ENCODE assay signal across 8 cellular contexts in genomic region chr5:21802869-21803490, GRCh38.
DNase-seq lines count a peak whose midpoint lies in the region; ATAC-seq and TF ChIP-seq lines count a peak whose summit lies in the region.

No MANE protein-coding gene starts in this region.

- no peak overlapping the region for H3K27ac Mint-ChIP-seq in activated naive CD4-positive, alpha-beta T cell treated with anti-CD3 and anti-CD28 coated beads, Interleukin-2, amount 50 U/mL, for 72 hours

- H3K4me3 ChIP-seq in OCI-LY3 (ENCODE audit: low read length) (no peak overlapping the region), esophagus squamous epithelium (no peak overlapping the region), smooth muscle cell (no peak overlapping the region)

- peaks cover 5 to 12% of the 10 kb centered on the region in 2 donors for H3K9me3 Mint-ChIP-seq in activated naive CD4-positive, alpha-beta T cell treated with anti-CD3 and anti-CD28 coated beads, Interleukin-2, amount 50 U/mL, for 72 hours

- TF ChIP-seq POLR2A in esophagus squamous epithelium (IDR thresholded peaks at IDR 0.05): no peak

- DNase-seq in DMS153 treated with DMSO at 0.1 percent for 48 hours (lab: John Stamatoyannopoulos, UW; ENCODE audit: unreplicated experiment) (peak; percentile 48), esophagus squamous epithelium (lab: John Stamatoyannopoulos, UW) (no peak), smooth muscle cell (lab: John Stamatoyannopoulos, UW; ENCODE audit: unreplicated experiment) (no peak), mesenteric fat pad (ENCODE audit: low spot score) (no peak)
- DNase-seq in activated naive CD4-positive, alpha-beta T cell treated with anti-CD3 and anti-CD28 coated beads, Interleukin-2, amount 50 U/mL, for 72 hours (ENCODE audit: low spot score in 2 of 2): no peak
- DNase-seq in stimulated activated CD4-positive, alpha-beta T cell treated with anti-CD3 and anti-CD28 coated beads, Interleukin-1b, Interleukin-23, amount 100 ng/mL, for 48 hours: no peak

- H3K27me3 ChIP-seq in OCI-LY3 (ENCODE audit: low read depth, low read length): no peaks in the 10 kb centered on the region
- no peaks in the 10 kb centered on the region for H3K27me3 ChIP-seq in esophagus squamous epithelium
- H3K27me3 ChIP-seq in smooth muscle cell (ENCODE audit: low read depth): no peaks in the 10 kb centered on the region

- H3K79me2 ChIP-seq in OCI-LY3 (ENCODE audit: low read length) (no peaks in the 10 kb centered on the region), smooth muscle cell (ENCODE audit: low read depth) (no peaks in the 10 kb centered on the region)

- H3K27ac ChIP-seq in OCI-LY3 (ENCODE audit: low read length): no peak overlapping the region
- H3K27ac ChIP-seq in esophagus squamous epithelium: no peak overlapping the region
- no peak overlapping the region for H3K27ac ChIP-seq in smooth muscle cell (ENCODE audit: low read depth)

- H3F3A ChIP-seq in smooth muscle cell (ENCODE audit: low read depth): no peaks in the 10 kb centered on the region

- H3K4me2 ChIP-seq in OCI-LY3 (ENCODE audit: low read length): peak overlapping the region; percentile 48
- no peak overlapping the region for H3K4me2 ChIP-seq in smooth muscle cell

- WGBS in esophagus squamous epithelium, 2 donors: 24 to 29% methylated on average over 4 of the region's 4 CpGs
- 25% methylated on average over 4 of the region's 4 CpGs for WGBS in smooth muscle cell (ENCODE audit: low lambda C conversion rate)

- H2AFZ ChIP-seq in OCI-LY3 (ENCODE audit: low read depth, low read length) (no peak overlapping the region), smooth muscle cell (ENCODE audit: low read depth) (no peak overlapping the region)

- peak; percentile 41 for ATAC-seq in HG03432 (IDR thresholded peaks at IDR 0.05; ENCODE audit: unreplicated experiment)
- ATAC-seq in activated naive CD4-positive, alpha-beta T cell treated with anti-CD3 and anti-CD28 coated beads, Interleukin-2, amount 50 U/mL, for 72 hours: no peak

- H3K9ac ChIP-seq in OCI-LY3 (ENCODE audit: low read length): no peak overlapping the region
- no peak overlapping the region for H3K9ac ChIP-seq in smooth muscle cell (ENCODE audit: low read depth)

- TF ChIP-seq CTCF in OCI-LY3 (IDR thresholded peaks at IDR 0.05; ENCODE audit: low read depth, low read length) (peak; percentile 59), esophagus squamous epithelium (IDR thresholded peaks at IDR 0.05) (peak in 5 of 6 experiments; percentile 22 to 72 (median 48)), smooth muscle cell (IDR thresholded peaks at IDR 0.05; ENCODE audit: borderline replicate concordance, insufficient read depth, poor library complexity, severe bottlenecking) (peak; percentile 76)

- H4K20me1 ChIP-seq in OCI-LY3 (ENCODE audit: insufficient read depth, low read length): no peaks in the 10 kb centered on the region
- H4K20me1 ChIP-seq in smooth muscle cell (ENCODE audit: low read depth): no peaks in the 10 kb centered on the region

- H3K36me3 ChIP-seq in OCI-LY3 (replicated peaks; ENCODE audit: low read depth, low read length) (no peaks in the 10 kb centered on the region), esophagus squamous epithelium (no peaks in the 10 kb centered on the region), smooth muscle cell (ENCODE audit: low read depth) (no peaks in the 10 kb centered on the region)

- H3K9me3 ChIP-seq in OCI-LY3 (ENCODE audit: insufficient read depth, low read length): no peaks in the 10 kb centered on the region
- H3K9me3 ChIP-seq in esophagus squamous epithelium: no peaks in the 10 kb centered on the region
- no peaks in the 10 kb centered on the region for H3K9me3 ChIP-seq in smooth muscle cell (replicated peaks; ENCODE audit: low read depth)

- peaks cover 10% of the 10 kb centered on the region for H3K4me1 ChIP-seq in OCI-LY3 (ENCODE audit: low read length)
- H3K4me1 ChIP-seq in esophagus squamous epithelium: peaks cover 0 to 17% (median 0%) of the 10 kb centered on the region in 3 donors
- no peaks in the 10 kb centered on the region for H3K4me1 ChIP-seq in smooth muscle cell (ENCODE audit: low read depth)

- intact Hi-C loops in esophagus squamous epithelium (cut with DNase I): no loop called here

- peaks cover 0 to 5% of the 10 kb centered on the region in 2 donors for H3K36me3 Mint-ChIP-seq in activated naive CD4-positive, alpha-beta T cell treated with anti-CD3 and anti-CD28 coated beads, Interleukin-2, amount 50 U/mL, for 72 hours
